32 cellular contexts compared by ENCODE assay signal in the genomic region with DNA sequence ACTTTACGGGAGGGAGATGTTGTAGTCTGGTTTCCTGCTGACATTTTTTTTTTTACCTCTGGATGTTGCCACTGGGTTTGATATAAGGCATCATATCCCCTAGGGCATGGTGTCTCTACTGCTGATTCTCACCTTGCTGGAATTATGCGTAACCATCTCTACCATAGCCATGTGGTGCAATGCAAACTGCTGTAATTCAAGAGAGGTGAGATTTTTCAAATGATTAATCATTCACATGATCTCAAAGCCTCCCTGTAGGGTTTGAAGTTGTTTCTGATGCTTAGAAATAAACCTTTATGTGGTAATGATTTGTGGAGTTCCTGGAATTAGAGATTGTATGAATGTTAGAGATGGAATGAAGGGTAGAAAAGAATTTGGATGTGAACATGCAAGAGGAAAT. TPM values are rescaled to one million over a fixed set of nuclear protein-coding genes. Genes with fewer than 3 reads are reported as not detected.
"Had no signal": no experiment of that assay in that cellular context is flagged by ENCODE, and none has a peak within 500 bp of the region (broad histone marks: within the 10 kb centered on the region; RNA-seq: fewer than 3 reads in every experiment).

No MANE protein-coding gene starts in this region.

- H3K27me3 ChIP-seq: gastroesophageal sphincter, heart left ventricle, hepatocyte, left lung, sigmoid colon, tibial nerve, upper lobe of right lung, uterus had no signal

- H3K4me2 ChIP-seq: hepatocyte had no signal

- H3K27ac ChIP-seq: coronary artery, gastroesophageal sphincter, heart left ventricle, hepatocyte, left lung, prostate gland, sigmoid colon, thoracic aorta, tibial nerve, upper lobe of right lung, uterus had no signal

- H2AFZ ChIP-seq: hepatocyte had no signal

- H3K79me2 ChIP-seq: hepatocyte had no signal

- DNase-seq: dermis blood vessel endothelial cell; effector memory CD4-positive, alpha-beta T cell; foreskin fibroblast; heart left ventricle; kidney; left cardiac atrium; left lung; naive thymus-derived CD8-positive, alpha-beta T cell; nephron progenitor cell; nucleus accumbens; right cardiac atrium; sigmoid colon; stimulated activated CD4-positive, alpha-beta T cell treated with anti-CD3 and anti-CD28 coated beads, Interleukin-2, amount 100 ng/mL, for 24 hours; stimulated activated CD4-positive, alpha-beta T cell treated with anti-CD3 and anti-CD28 coated beads, Interleukin-4, amount 100 ng/mL, for 24 hours; stimulated activated naive CD4-positive, alpha-beta T cell treated with Interleukin-2 at 50 U/mL for 16 hours; substantia nigra; upper lobe of right lung; uterus had no signal

- H3K4me1 ChIP-seq: gastroesophageal sphincter, heart left ventricle, left lung, prostate gland, sigmoid colon, tibial nerve, upper lobe of right lung, uterus had no signal

- FAIRE-seq: endothelial cell of umbilical vein, kidney had no signal

- H3K36me3 ChIP-seq: gastroesophageal sphincter, heart left ventricle, left lung, prostate gland, sigmoid colon, thoracic aorta, tibial nerve, upper lobe of right lung, uterus had no signal

- H3K4me3 ChIP-seq: coronary artery, gastroesophageal sphincter, heart left ventricle, hepatocyte, left lung, prostate gland, sigmoid colon, thoracic aorta, tibial nerve, upper lobe of right lung, uterus had no signal

- H3K9me3 ChIP-seq: gastroesophageal sphincter, heart left ventricle, left lung, prostate gland, sigmoid colon, thoracic aorta, upper lobe of right lung, uterus had no signal

RNA-seq across cellular contexts. Expression of a gene that starts 13.0 kb away (rescaled TPM):
- total RNA-seq: dermis blood vessel endothelial cell; endothelial cell of umbilical vein; esophagus mucosa; gastroesophageal sphincter; hepatocyte; kidney; left cardiac atrium; lower leg skin; lung microvascular endothelial cell; mesenteric fat pad; myocyte; naive thymus-derived CD8-positive, alpha-beta T cell; osteocyte; prostate gland; right cardiac atrium; sigmoid colon; thoracic aorta; tibial nerve; upper lobe of right lung; uterus had no signal
- polyA plus RNA-seq: endothelial cell of umbilical vein; hepatocyte; naive thymus-derived CD8-positive, alpha-beta T cell; right cardiac atrium; sigmoid colon had no signal

RNA-seq across cellular contexts. Expression of a gene that starts 19.0 kb away (rescaled TPM):
- total RNA-seq: dermis blood vessel endothelial cell; endothelial cell of umbilical vein; hepatocyte; lung microvascular endothelial cell; myocyte; naive thymus-derived CD8-positive, alpha-beta T cell; osteocyte had no signal
- polyA plus RNA-seq: endothelial cell of umbilical vein; hepatocyte; naive thymus-derived CD8-positive, alpha-beta T cell had no signal

RNA-seq across cellular contexts. Expression of a gene that starts 29.3 kb away (rescaled TPM):
- total RNA-seq: dermis blood vessel endothelial cell; endothelial cell of umbilical vein; esophagus mucosa; gastroesophageal sphincter; heart left ventricle; hepatocyte; kidney; left cardiac atrium; left lung; lower leg skin; lung microvascular endothelial cell; mesenteric fat pad; myocyte; naive thymus-derived CD8-positive, alpha-beta T cell; osteocyte; right cardiac atrium; sigmoid colon; skeletal muscle tissue; thoracic aorta; tibial nerve; upper lobe of right lung; uterus had no signal
- polyA plus RNA-seq: endothelial cell of umbilical vein; heart left ventricle; hepatocyte; naive thymus-derived CD8-positive, alpha-beta T cell; right cardiac atrium; sigmoid colon had no signal

RNA-seq across cellular contexts. Expression of a gene that starts 52.5 kb away (rescaled TPM):
- total RNA-seq: dermis blood vessel endothelial cell; endothelial cell of umbilical vein; esophagus mucosa; gastroesophageal sphincter; heart left ventricle; hepatocyte; kidney; left cardiac atrium; left lung; lower leg skin; lung microvascular endothelial cell; mesenteric fat pad; myocyte; naive thymus-derived CD8-positive, alpha-beta T cell; osteocyte; prostate gland; right cardiac atrium; sigmoid colon; skeletal muscle tissue; thoracic aorta; tibial nerve; upper lobe of right lung; uterus had no signal
- polyA plus RNA-seq: endothelial cell of umbilical vein; heart left ventricle; hepatocyte; naive thymus-derived CD8-positive, alpha-beta T cell; right cardiac atrium; sigmoid colon had no signal
